ENCODE assay signal across 1 cellular context in the genomic region with DNA sequence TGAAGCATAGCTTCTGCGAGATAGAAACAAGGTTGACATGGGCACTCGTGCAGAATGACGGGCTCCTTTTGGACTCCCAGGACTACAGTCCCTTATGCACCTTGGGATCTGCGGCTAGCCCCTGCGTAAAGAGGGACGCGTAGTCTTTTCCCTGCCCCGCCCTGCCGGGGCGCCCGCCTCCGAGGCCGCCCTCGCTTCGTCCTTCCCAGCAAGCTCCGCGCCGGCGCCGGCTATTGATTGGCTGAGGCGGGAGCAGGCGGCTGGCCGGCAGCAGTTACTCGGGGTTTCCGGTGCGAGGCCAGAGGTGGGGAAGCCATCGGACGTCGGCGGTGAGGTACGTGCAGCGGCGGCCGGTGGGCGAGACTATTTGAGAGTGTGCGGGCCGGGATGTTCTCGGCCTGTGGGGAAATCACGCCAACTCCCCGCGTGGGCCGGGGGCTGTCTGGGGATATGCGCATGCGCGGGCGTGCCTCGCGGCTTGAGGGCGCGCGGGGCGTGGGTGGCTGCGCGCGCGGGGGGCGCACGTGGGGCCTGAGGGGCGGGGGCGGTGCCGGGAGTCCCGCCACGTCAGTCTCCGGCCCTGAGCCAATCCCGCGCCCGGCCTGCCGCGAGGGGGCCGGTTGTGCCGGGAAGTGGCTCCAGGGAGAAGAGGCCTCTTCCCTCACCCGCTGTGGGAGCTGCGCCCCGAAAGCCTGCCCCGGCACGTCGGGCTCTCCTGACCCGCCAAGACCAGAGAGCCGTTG.
A peak's percentile ranks its signal among the peaks of the same experiment; 100 is the strongest.
TF ChIP-seq lines count a peak whose summit lies in the region.

TSS of gene TXLNA (plus strand) at position 233 of the 743 bp plus-strand sequence. CDS start 671 bp downstream, outside the sequence.

TF ChIP-seq in WTC11, 78 proteins besides CTCF, POLR2A, EP300 and RAD21 (continued from another document and continues in another):
- TF ChIP-seq STAT6 (CRISPR knock-in tag; conservative IDR thresholded peaks at IDR 0.05; ENCODE audit: low read depth) (no peak), FOXK1 (CRISPR knock-in tag; IDR thresholded peaks at IDR 0.05) (peak; percentile 79), JUN (CRISPR knock-in tag; IDR thresholded peaks at IDR 0.05) (peak; percentile 75; the same call in 1 of the 2 replicates), RORB (CRISPR knock-in tag; IDR thresholded peaks at IDR 0.05) (no peak), GRHL2 (CRISPR knock-in tag; IDR thresholded peaks at IDR 0.05; ENCODE audit: insufficient replicate concordance, severe bottlenecking) (no peak), TCF7 (CRISPR knock-in tag; IDR thresholded peaks at IDR 0.05; ENCODE audit: low read depth) (no peak), ATF1 (CRISPR knock-in tag; IDR thresholded peaks at IDR 0.05) (no peak), ZNF671 (CRISPR knock-in tag; IDR thresholded peaks at IDR 0.05) (0 out of 2 replicates have a peak, but pooled peaks have one; percentile 56), EMX1 (CRISPR knock-in tag; IDR thresholded peaks at IDR 0.05) (no peak), GTF2I (CRISPR knock-in tag; conservative IDR thresholded peaks at IDR 0.05) (no peak), CREM (CRISPR knock-in tag; IDR thresholded peaks at IDR 0.05) (peak; percentile 91), CDX4 (CRISPR knock-in tag; IDR thresholded peaks at IDR 0.05; ENCODE audit: borderline replicate concordance) (no peak), ZNF416 (CRISPR knock-in tag; IDR thresholded peaks at IDR 0.05) (no peak), USF2 (CRISPR knock-in tag; IDR thresholded peaks at IDR 0.05) (peak; percentile 74), SMAD3 (CRISPR knock-in tag; IDR thresholded peaks at IDR 0.05; ENCODE audit: borderline replicate concordance) (peak; percentile 64; the same call in 1 of the 2 replicates), ZNF219 (CRISPR knock-in tag; IDR thresholded peaks at IDR 0.05; ENCODE audit: borderline replicate concordance) (peak; percentile 49; the same call in 1 of the 2 replicates), ZNF512 (CRISPR knock-in tag; IDR thresholded peaks at IDR 0.05; ENCODE audit: borderline replicate concordance) (no peak), NR1H2 (CRISPR knock-in tag; IDR thresholded peaks at IDR 0.05) (0 out of 2 replicates have a peak, but pooled peaks have one; percentile 14), PRRX2 (CRISPR knock-in tag; IDR thresholded peaks at IDR 0.05) (no peak), CREB1 (CRISPR knock-in tag; IDR thresholded peaks at IDR 0.05) (peak; percentile 44; the same call in 1 of the 2 replicates), E2F5 (CRISPR knock-in tag; IDR thresholded peaks at IDR 0.05) (peak; percentile 92), NFATC4 (CRISPR knock-in tag; IDR thresholded peaks at IDR 0.05) (0 out of 2 replicates have a peak, but pooled peaks have one; percentile 65), ZNF423 (CRISPR knock-in tag; IDR thresholded peaks at IDR 0.05) (no peak), ZNF532 (CRISPR knock-in tag; IDR thresholded peaks at IDR 0.05; ENCODE audit: borderline replicate concordance) (peak; percentile 89), ZNF396 (CRISPR knock-in tag; IDR thresholded peaks at IDR 0.05; ENCODE audit: borderline replicate concordance) (no peak), ZNF121 (CRISPR knock-in tag; IDR thresholded peaks at IDR 0.05) (0 out of 2 replicates have a peak, but pooled peaks have one; percentile 3), ELF4 (CRISPR knock-in tag; IDR thresholded peaks at IDR 0.05; ENCODE audit: low read depth) (peak; percentile 74; the same call in 1 of the 2 replicates), MXD4 (CRISPR knock-in tag; IDR thresholded peaks at IDR 0.05; ENCODE audit: borderline replicate concordance) (no peak)
- TF ChIP-seq, protein P1, sequence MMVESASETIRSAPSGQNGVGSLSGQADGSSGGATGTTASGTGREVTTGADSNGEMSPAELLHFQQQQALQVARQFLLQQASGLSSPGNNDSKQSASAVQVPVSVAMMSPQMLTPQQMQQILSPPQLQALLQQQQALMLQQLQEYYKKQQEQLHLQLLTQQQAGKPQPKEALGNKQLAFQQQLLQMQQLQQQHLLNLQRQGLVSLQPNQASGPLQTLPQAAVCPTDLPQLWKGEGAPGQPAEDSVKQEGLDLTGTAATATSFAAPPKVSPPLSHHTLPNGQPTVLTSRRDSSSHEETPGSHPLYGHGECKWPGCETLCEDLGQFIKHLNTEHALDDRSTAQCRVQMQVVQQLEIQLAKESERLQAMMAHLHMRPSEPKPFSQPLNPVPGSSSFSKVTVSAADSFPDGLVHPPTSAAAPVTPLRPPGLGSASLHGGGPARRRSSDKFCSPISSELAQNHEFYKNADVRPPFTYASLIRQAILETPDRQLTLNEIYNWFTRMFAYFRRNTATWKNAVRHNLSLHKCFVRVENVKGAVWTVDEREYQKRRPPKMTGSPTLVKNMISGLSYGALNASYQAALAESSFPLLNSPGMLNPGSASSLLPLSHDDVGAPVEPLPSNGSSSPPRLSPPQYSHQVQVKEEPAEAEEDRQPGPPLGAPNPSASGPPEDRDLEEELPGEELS (CRISPR knock-in tag; IDR thresholded peaks at IDR 0.05): peak; percentile 92; the same call in 1 of the 2 replicates
- TF ChIP-seq, protein P2, sequence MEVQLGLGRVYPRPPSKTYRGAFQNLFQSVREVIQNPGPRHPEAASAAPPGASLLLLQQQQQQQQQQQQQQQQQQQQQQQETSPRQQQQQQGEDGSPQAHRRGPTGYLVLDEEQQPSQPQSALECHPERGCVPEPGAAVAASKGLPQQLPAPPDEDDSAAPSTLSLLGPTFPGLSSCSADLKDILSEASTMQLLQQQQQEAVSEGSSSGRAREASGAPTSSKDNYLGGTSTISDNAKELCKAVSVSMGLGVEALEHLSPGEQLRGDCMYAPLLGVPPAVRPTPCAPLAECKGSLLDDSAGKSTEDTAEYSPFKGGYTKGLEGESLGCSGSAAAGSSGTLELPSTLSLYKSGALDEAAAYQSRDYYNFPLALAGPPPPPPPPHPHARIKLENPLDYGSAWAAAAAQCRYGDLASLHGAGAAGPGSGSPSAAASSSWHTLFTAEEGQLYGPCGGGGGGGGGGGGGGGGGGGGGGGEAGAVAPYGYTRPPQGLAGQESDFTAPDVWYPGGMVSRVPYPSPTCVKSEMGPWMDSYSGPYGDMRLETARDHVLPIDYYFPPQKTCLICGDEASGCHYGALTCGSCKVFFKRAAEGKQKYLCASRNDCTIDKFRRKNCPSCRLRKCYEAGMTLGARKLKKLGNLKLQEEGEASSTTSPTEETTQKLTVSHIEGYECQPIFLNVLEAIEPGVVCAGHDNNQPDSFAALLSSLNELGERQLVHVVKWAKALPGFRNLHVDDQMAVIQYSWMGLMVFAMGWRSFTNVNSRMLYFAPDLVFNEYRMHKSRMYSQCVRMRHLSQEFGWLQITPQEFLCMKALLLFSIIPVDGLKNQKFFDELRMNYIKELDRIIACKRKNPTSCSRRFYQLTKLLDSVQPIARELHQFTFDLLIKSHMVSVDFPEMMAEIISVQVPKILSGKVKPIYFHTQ (CRISPR knock-in tag; IDR thresholded peaks at IDR 0.05): peak; percentile 59; the same call in 1 of the 2 replicates
- TF ChIP-seq, protein P3, sequence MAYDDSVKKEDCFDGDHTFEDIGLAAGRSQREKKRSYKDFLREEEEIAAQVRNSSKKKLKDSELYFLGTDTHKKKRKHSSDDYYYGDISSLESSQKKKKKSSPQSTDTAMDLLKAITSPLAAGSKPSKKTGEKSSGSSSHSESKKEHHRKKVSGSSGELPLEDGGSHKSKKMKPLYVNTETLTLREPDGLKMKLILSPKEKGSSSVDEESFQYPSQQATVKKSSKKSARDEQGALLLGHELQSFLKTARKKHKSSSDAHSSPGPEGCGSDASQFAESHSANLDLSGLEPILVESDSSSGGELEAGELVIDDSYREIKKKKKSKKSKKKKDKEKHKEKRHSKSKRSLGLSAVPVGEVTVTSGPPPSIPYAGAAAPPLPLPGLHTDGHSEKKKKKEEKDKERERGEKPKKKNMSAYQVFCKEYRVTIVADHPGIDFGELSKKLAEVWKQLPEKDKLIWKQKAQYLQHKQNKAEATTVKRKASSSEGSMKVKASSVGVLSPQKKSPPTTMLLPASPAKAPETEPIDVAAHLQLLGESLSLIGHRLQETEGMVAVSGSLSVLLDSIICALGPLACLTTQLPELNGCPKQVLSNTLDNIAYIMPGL (CRISPR knock-in tag; IDR thresholded peaks at IDR 0.05): no peak
- TF ChIP-seq, protein P4, sequence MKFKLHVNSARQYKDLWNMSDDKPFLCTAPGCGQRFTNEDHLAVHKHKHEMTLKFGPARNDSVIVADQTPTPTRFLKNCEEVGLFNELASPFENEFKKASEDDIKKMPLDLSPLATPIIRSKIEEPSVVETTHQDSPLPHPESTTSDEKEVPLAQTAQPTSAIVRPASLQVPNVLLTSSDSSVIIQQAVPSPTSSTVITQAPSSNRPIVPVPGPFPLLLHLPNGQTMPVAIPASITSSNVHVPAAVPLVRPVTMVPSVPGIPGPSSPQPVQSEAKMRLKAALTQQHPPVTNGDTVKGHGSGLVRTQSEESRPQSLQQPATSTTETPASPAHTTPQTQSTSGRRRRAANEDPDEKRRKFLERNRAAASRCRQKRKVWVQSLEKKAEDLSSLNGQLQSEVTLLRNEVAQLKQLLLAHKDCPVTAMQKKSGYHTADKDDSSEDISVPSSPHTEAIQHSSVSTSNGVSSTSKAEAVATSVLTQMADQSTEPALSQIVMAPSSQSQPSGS (CRISPR knock-in tag; IDR thresholded peaks at IDR 0.05; ENCODE audit: borderline replicate concordance, low read depth): no peak
